Comparison of ENCODE assay signal across 34 cellular contexts in the genomic region with DNA sequence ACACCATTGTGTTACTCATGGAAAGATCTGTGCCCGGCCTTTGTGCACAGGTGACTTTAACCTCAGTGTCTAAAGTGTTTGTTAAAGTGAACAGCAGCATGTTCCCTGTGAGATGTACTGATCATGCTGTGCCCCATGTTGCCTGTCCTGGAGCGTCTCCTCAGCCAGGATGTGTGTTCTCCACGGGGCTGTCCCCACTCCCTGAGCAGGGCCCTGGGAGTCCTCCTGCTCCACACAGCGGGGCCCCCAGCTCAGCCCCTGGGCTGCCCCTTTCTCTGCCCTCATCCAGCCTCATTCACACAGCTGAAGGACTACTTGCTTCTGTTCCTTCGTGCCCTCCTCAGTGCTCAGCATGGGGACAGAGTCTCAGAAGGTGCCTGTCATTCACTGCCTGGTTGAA.
"Had no signal": no experiment of that assay in that cellular context is flagged by ENCODE, and none has a peak within 500 bp of the region (broad histone marks: within the 10 kb centered on the region; RNA-seq: fewer than 3 reads in every experiment).

No MANE protein-coding gene starts in this region.

- H3K36me3 ChIP-seq: MG63, Peyer's patch had no signal

- DNase-seq: activated CD4-positive, alpha-beta T cell treated with anti-CD3 and anti-CD28 coated beads for 36 hours; activated CD4-positive, alpha-beta T cell treated with anti-CD3 and anti-CD28 coated beads, Interleukin-2, amount 10 ng/mL, durations not matched to agents 7 days and 5 days; activated CD4-positive, alpha-beta T cell treated with anti-CD3 and anti-CD28 coated beads, Interleukin-2, amount 50 U/mL, for 48 hours; activated CD8-positive, alpha-beta memory T cell treated with anti-CD3 and anti-CD28 coated beads, Interleukin-2, amount 50 U/mL, for 4 hours; activated CD8-positive, alpha-beta T cell treated with anti-CD3 and anti-CD28 coated beads, Interleukin-2, amount 10 ng/mL, durations not matched to agents 7 days and 5 days; activated gamma-delta T cell treated with Interleukin-2 at 50 U/mL for 16 hours; activated naive CD4-positive, alpha-beta T cell treated with anti-CD3 and anti-CD28 coated beads for 36 hours; activated naive CD8-positive, alpha-beta T cell treated with anti-CD3 and anti-CD28 coated beads, Interleukin-2, amount 50 U/mL, for 24 hours; activated T-cell treated with anti-CD3 and anti-CD28 coated beads for 4 hours; activated T-cell treated with anti-CD3 and anti-CD28 coated beads, Interleukin-2, amount 50 U/mL, for 4 hours; anterior cingulate cortex; caudate nucleus; cerebellar nuclear complex; Kasumi-1; MG63; MV-4-11; NCI-H1092; NCI-H1436 treated with DMSO at 0.1 percent for 48 hours; NCI-H1694 treated with DMSO at 0.1 percent for 48 hours; NCI-H2029; NCI-H345; NCI-H524 treated with DMSO at 0.1 percent for 48 hours; Peyer's patch; RPMI8226; SIG-M5; SW 1271; T-helper 1 cell; T-helper 2 cell; T1000 had no signal

- H3K27me3 ChIP-seq: MG63, Peyer's patch had no signal

- H3K4me3 Mint-ChIP-seq: activated CD4-positive, alpha-beta T cell treated with anti-CD3 and anti-CD28 coated beads for 36 hours; activated CD4-positive, alpha-beta T cell treated with anti-CD3 and anti-CD28 coated beads, Interleukin-2, amount 10 ng/mL, durations not matched to agents 7 days and 5 days; activated CD8-positive, alpha-beta T cell treated with anti-CD3 and anti-CD28 coated beads, Interleukin-2, amount 10 ng/mL, durations not matched to agents 7 days and 5 days; activated naive CD4-positive, alpha-beta T cell treated with anti-CD3 and anti-CD28 coated beads for 36 hours; activated naive CD8-positive, alpha-beta T cell treated with anti-CD3 and anti-CD28 coated beads, Interleukin-2, amount 50 U/mL, for 24 hours; activated T-cell treated with anti-CD3 and anti-CD28 coated beads, Interleukin-2, amount 50 U/mL, for 4 hours; activated T-helper 1 cell treated with anti-CD3 and anti-CD28 coated beads, Interleukin-12 subunit alpha, Interleukin-12 subunit beta, Interleukin-2, Interleukin-4 antibody, amounts not matched to agents 30 ng/mL and 10 ng/mL and 1 ng/mL, durations not matched to agents 14 hours and 24 hours and 36 hours; brain had no signal

- H3K4me3 ChIP-seq: MG63, Peyer's patch had no signal

- H3K4me1 ChIP-seq: Peyer's patch had no signal

- H3K27ac Mint-ChIP-seq: activated CD4-positive, alpha-beta T cell treated with anti-CD3 and anti-CD28 coated beads for 36 hours; activated CD4-positive, alpha-beta T cell treated with anti-CD3 and anti-CD28 coated beads, Interleukin-2, amount 10 ng/mL, durations not matched to agents 7 days and 5 days; activated CD8-positive, alpha-beta T cell treated with anti-CD3 and anti-CD28 coated beads, Interleukin-2, amount 10 ng/mL, durations not matched to agents 7 days and 5 days; activated naive CD4-positive, alpha-beta T cell treated with anti-CD3 and anti-CD28 coated beads for 36 hours; activated naive CD4-positive, alpha-beta T cell treated with anti-CD3 and anti-CD28 coated beads, Interleukin-2, amount 50 U/mL, for 72 hours; activated naive CD8-positive, alpha-beta T cell treated with anti-CD3 and anti-CD28 coated beads, Interleukin-2, amount 50 U/mL, for 24 hours; activated T-helper 1 cell treated with anti-CD3 and anti-CD28 coated beads, Interleukin-12 subunit alpha, Interleukin-12 subunit beta, Interleukin-2, Interleukin-4 antibody, amounts not matched to agents 30 ng/mL and 10 ng/mL and 1 ng/mL, durations not matched to agents 14 hours and 24 hours and 36 hours; brain had no signal

- H3K27me3 Mint-ChIP-seq: brain had no signal

- H3K27ac ChIP-seq: Peyer's patch had no signal

- H3K9me3 ChIP-seq: MG63 had no signal

- H3K4me1 Mint-ChIP-seq: activated CD4-positive, alpha-beta T cell treated with anti-CD3 and anti-CD28 coated beads for 36 hours; activated CD4-positive, alpha-beta T cell treated with anti-CD3 and anti-CD28 coated beads, Interleukin-2, amount 10 ng/mL, durations not matched to agents 7 days and 5 days; activated naive CD8-positive, alpha-beta T cell treated with anti-CD3 and anti-CD28 coated beads, Interleukin-2, amount 50 U/mL, for 24 hours had no signal

- ATAC-seq: activated CD4-positive, alpha-beta T cell treated with anti-CD3 and anti-CD28 coated beads for 36 hours; activated CD8-positive, alpha-beta T cell treated with anti-CD3 and anti-CD28 coated beads, Interleukin-2, amount 10 ng/mL, durations not matched to agents 7 days and 5 days; activated naive CD4-positive, alpha-beta T cell treated with anti-CD3 and anti-CD28 coated beads, Interleukin-2, amount 50 U/mL, for 72 hours; activated naive CD8-positive, alpha-beta T cell treated with anti-CD3 and anti-CD28 coated beads, Interleukin-2, amount 50 U/mL, for 24 hours; activated T-cell treated with anti-CD3 and anti-CD28 coated beads, Interleukin-2, amount 50 U/mL, for 4 hours; Right ventricle myocardium inferior had no signal

- FAIRE-seq: bronchial epithelial cell had no signal
